Comparison of ENCODE assay signal across 6 cellular contexts in the genomic region with DNA sequence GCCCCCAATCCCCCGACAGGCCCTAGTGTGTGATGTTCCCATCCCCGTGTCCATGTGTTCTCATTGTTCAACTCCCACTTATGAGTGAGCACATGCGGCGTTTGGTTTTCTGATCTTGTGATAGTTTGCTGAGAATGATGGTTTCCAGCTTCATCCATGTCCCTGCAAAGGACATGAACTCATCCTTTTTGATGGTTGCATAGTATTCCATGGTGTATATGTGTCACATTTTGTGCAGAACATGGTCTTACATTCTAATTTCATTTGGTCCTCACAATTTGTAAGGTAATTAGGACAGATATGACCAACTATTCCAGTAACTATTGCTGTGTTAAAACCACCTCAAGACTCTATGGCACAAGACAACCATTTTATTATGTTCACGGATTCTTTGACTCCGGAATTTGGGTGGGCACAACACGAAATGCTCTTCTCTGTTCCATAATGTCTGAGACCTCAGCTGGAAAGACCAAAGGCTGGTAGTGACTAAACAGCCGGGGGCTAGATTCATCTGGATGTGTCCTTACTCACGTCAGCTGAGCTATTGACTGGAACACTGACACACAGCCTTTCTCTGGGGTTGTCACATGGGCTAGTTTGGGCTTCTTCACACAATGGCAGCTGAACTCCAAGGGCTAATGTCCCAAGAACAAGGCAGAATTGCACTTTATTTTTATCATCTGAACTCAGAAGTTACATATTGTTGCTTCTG.
"Had no signal": no experiment of that assay in that cellular context is flagged by ENCODE, and none has a peak within 500 bp of the region (broad histone marks: within the 10 kb centered on the region; RNA-seq: fewer than 3 reads in every experiment).

No MANE protein-coding gene starts in this region.

- H3K9me3 Mint-ChIP-seq: GM23338, HFFc6 had no signal

- H2AFZ ChIP-seq: GM23338 had no signal

- H3K4me2 ChIP-seq: GM23338 had no signal

- H3K4me1 Mint-ChIP-seq: IgD-negative memory B cell had no signal

- H3K27ac ChIP-seq: HL-60 had no signal

- DNase-seq: H9, HCEC 1CT, HFFc6 had no signal

- H3K27ac Mint-ChIP-seq: GM23338, H9, HFFc6, IgD-negative memory B cell had no signal

- H3K4me3 Mint-ChIP-seq: GM23338, H9, HFFc6, IgD-negative memory B cell had no signal

- H3K4me3 ChIP-seq: GM23338 had no signal
